ENCODE assay signal across 1 cellular context in genomic region chr12:48159976-48160525, GRCh38.
TF ChIP-seq lines count a peak whose summit lies in the region.

No MANE protein-coding gene starts in this region.

TF ChIP-seq in IMR-90, 13 proteins besides CTCF, POLR2A, EP300 and RAD21:
- no peak for TF ChIP-seq RCOR1 (IDR thresholded peaks at IDR 0.05; ENCODE audit: insufficient replicate concordance, low read length)
- TF ChIP-seq SMC3 (IDR thresholded peaks at IDR 0.05; ENCODE audit: low read depth, low read length): no peak
- TF ChIP-seq FOS (IDR thresholded peaks at IDR 0.05; ENCODE audit: low read depth, low read length): no peak
- no peak for TF ChIP-seq RFX5 (IDR thresholded peaks at IDR 0.05; ENCODE audit: low read depth, low read length)
- TF ChIP-seq CEBPB (IDR thresholded peaks at IDR 0.05; ENCODE audit: low read depth, low read length): no peak
